ENCODE assay signal across 23 cellular contexts in genomic region chr9:86057491-86057890, GRCh38.
"Had no signal": no experiment of that assay in that cellular context is flagged by ENCODE, and none has a peak within 500 bp of the region (broad histone marks: within the 10 kb centered on the region; RNA-seq: fewer than 3 reads in every experiment).

No MANE protein-coding gene starts in this region.

- H3K9me3 Mint-ChIP-seq: dendritic cell treated with granulocyte-macrophage colony-stimulating factor and Interleukin-4, amounts not matched to agents 40 ng/mL and 50 ng/mL, for 4 days; effector memory CD8-positive, alpha-beta T cell; endodermal cell had no signal

- H3K4me1 ChIP-seq: colonic mucosa, esophagus squamous epithelium, gastrocnemius medialis, heart right ventricle, lower lobe of right lung had no signal

- H3K27me3 ChIP-seq: colonic mucosa, esophagus squamous epithelium, gastrocnemius medialis, heart right ventricle, left lung had no signal

- DNase-seq: colonic mucosa; cortex of kidney; effector CD8-positive, alpha-beta T cell; effector memory CD8-positive, alpha-beta T cell; endodermal cell; erythroblast; esophagus squamous epithelium; foreskin fibroblast; foreskin melanocyte; gastrocnemius medialis; glutamatergic neuron; head of caudate nucleus; heart right ventricle; hippocampal formation; left cardiac atrium; left lung; left ventricle myocardium superior; lower lobe of right lung; mesenchymal stem cell; midbrain had no signal

- H3K4me3 ChIP-seq: colonic mucosa, esophagus squamous epithelium, gastrocnemius medialis, heart right ventricle, left lung, lower lobe of right lung had no signal

- H3K27me3 Mint-ChIP-seq: dendritic cell treated with granulocyte-macrophage colony-stimulating factor and Interleukin-4, amounts not matched to agents 40 ng/mL and 50 ng/mL, for 4 days had no signal

- H3K4me3 Mint-ChIP-seq: dendritic cell treated with granulocyte-macrophage colony-stimulating factor and Interleukin-4, amounts not matched to agents 40 ng/mL and 50 ng/mL, for 4 days; effector memory CD8-positive, alpha-beta T cell; endodermal cell had no signal

- H3K27ac ChIP-seq: colonic mucosa, epithelial cell of prostate, esophagus squamous epithelium, gastrocnemius medialis, heart right ventricle, left lung, lower lobe of right lung had no signal

- ATAC-seq: effector memory CD8-positive, alpha-beta T cell; esophagus mucosa; gastrocnemius medialis; heart right ventricle; left cardiac atrium; left lung; left ventricle myocardium superior; lower lobe of right lung had no signal

- H3K27ac Mint-ChIP-seq: dendritic cell treated with granulocyte-macrophage colony-stimulating factor and Interleukin-4, amounts not matched to agents 40 ng/mL and 50 ng/mL, for 4 days; effector memory CD8-positive, alpha-beta T cell; endodermal cell had no signal

- H3K36me3 ChIP-seq: colonic mucosa, esophagus squamous epithelium, gastrocnemius medialis, heart right ventricle, left lung, lower lobe of right lung had no signal

- H3K9me3 ChIP-seq: colonic mucosa, esophagus squamous epithelium, gastrocnemius medialis, heart right ventricle, left lung, lower lobe of right lung had no signal
